ENCODE assay signal across 15 cellular contexts in genomic region chr7:69638674-69639073, GRCh38. TPM values are rescaled to one million over a fixed set of nuclear protein-coding genes. Genes with fewer than 3 reads are reported as not detected.
DNase-seq lines count a peak whose midpoint lies in the region; ATAC-seq and TF ChIP-seq lines count a peak whose summit lies in the region.
"Had no signal": no experiment of that assay in that cellular context is flagged by ENCODE, and none has a peak within 500 bp of the region (broad histone marks: within the 10 kb centered on the region; RNA-seq: fewer than 3 reads in every experiment).

No MANE protein-coding gene starts in this region.

- H3K4me1 Mint-ChIP-seq in GM23338: peaks cover 55% of the 10 kb centered on the region
- H3K4me1 Mint-ChIP-seq: CD14-positive monocyte had no signal

- peaks cover 5% of the 10 kb centered on the region; the same call in 1 of the 2 replicates for H4K20me1 ChIP-seq in GM23338 (replicated peaks; ENCODE audit: insufficient read depth)
- H4K20me1 ChIP-seq in OCI-LY1 (ENCODE audit: insufficient read depth, low read length): no peaks in the 10 kb centered on the region

- H2AFZ ChIP-seq in GM23338 (no peak overlapping the region), OCI-LY1 (ENCODE audit: low read length) (no peak overlapping the region)

- H3F3A ChIP-seq in GM23338 (replicated peaks; ENCODE audit: low read depth) (no peaks in the 10 kb centered on the region), OCI-LY1 (ENCODE audit: insufficient read depth, low read length) (no peaks in the 10 kb centered on the region)

- no peaks in the 10 kb centered on the region for H3K36me3 Mint-ChIP-seq in GM23338 (ENCODE audit: low read depth)
- H3K36me3 Mint-ChIP-seq: CD14-positive monocyte; CD8-positive, alpha-beta T cell had no signal

- peak; percentile 21 for DNase-seq in DMS53 (lab: John Stamatoyannopoulos, UW)
- DNase-seq in DMS53 treated with DMSO at 0.1 percent for 48 hours (lab: John Stamatoyannopoulos, UW; ENCODE audit: unreplicated experiment): no peak
- DNase-seq in GM23338 (ENCODE audit: low spot score): peak; percentile 40
- DNase-seq in NCI-H146 (lab: John Stamatoyannopoulos, UW): peak; percentile 80
- no peak for DNase-seq in activated CD8-positive, alpha-beta memory T cell treated with anti-CD3 and anti-CD28 coated beads, Interleukin-2, amount 50 U/mL, for 4 hours
- DNase-seq: CD8-positive, alpha-beta T cell; COR-L47; DMS153; Karpas-422 had no signal

- H3K9me2 ChIP-seq in GM23338 (ENCODE audit: insufficient read depth) (no peaks in the 10 kb centered on the region), OCI-LY1 (ENCODE audit: low read depth, low read length) (no peaks in the 10 kb centered on the region)

- ATAC-seq in GM23338 (peak; percentile 73), HG02623 (IDR thresholded peaks at IDR 0.05; ENCODE audit: unreplicated experiment) (no peak)
- ATAC-seq: CD8-positive, alpha-beta T cell; K562 had no signal

- H3K9ac ChIP-seq in OCI-LY1 (ENCODE audit: low read length): peak overlapping the region; percentile 2; the same call in 1 of the 2 replicates

- no peak overlapping the region for H3K27ac Mint-ChIP-seq in GM23338
- H3K27ac Mint-ChIP-seq: CD14-positive monocyte; CD8-positive, alpha-beta T cell had no signal

- no peaks in the 10 kb centered on the region for H3K9me3 Mint-ChIP-seq in GM23338
- H3K9me3 Mint-ChIP-seq: CD14-positive monocyte; CD8-positive, alpha-beta T cell had no signal

- peaks cover 33% of the 10 kb centered on the region for H3K4me1 ChIP-seq in GM23338 (ENCODE audit: insufficient read depth)
- H3K4me1 ChIP-seq in OCI-LY1 (ENCODE audit: insufficient read depth, low read length, severe bottlenecking): peaks cover 78% of the 10 kb centered on the region

- H3K9me3 ChIP-seq in OCI-LY1 (ENCODE audit: low read length): no peaks in the 10 kb centered on the region

- H3K79me2 ChIP-seq in GM23338 (replicated peaks; ENCODE audit: insufficient read depth) (0 out of 2 replicates have a peak, but pooled peaks cover 5% of the 10 kb centered on the region), OCI-LY1 (ENCODE audit: insufficient read depth, low read length) (peaks cover 98% of the 10 kb centered on the region)

- H3K27me3 ChIP-seq in GM23338 (ENCODE audit: insufficient read depth) (no peaks in the 10 kb centered on the region), OCI-LY1 (ENCODE audit: insufficient read depth, low read length) (no peaks in the 10 kb centered on the region)

- H3K27ac ChIP-seq in GM23338 (ENCODE audit: low read depth): no peak overlapping the region
- H3K27ac ChIP-seq in OCI-LY1 (ENCODE audit: low read depth, low read length, poor library complexity, severe bottlenecking): peak overlapping the region; percentile 81
- H3K27ac ChIP-seq: 22Rv1, HL-60 had no signal

- TF ChIP-seq CTCF in GM23338 (conservative IDR thresholded peaks at IDR 0.05; ENCODE audit: low read depth in 2 of 2) (no peak), OCI-LY1 (IDR thresholded peaks at IDR 0.05; ENCODE audit: low read length) (no peak)

- H3K36me3 ChIP-seq in GM23338 (ENCODE audit: insufficient read depth): no peaks in the 10 kb centered on the region
- H3K36me3 ChIP-seq in OCI-LY1 (ENCODE audit: insufficient read depth, low read length): no peaks in the 10 kb centered on the region

- no peaks in the 10 kb centered on the region for H3K27me3 Mint-ChIP-seq in GM23338 (ENCODE audit: insufficient read depth, low read depth, poor library complexity)

- peak overlapping the region; percentile 35; the same call in 1 of the 2 replicates for H3K4me2 ChIP-seq in GM23338
- peak overlapping the region; percentile 41; the same call in 1 of the 2 replicates for H3K4me2 ChIP-seq in OCI-LY1 (ENCODE audit: low read length)

- no peak overlapping the region for H3K4me3 Mint-ChIP-seq in GM23338
- H3K4me3 Mint-ChIP-seq: CD14-positive monocyte; CD8-positive, alpha-beta T cell had no signal

- no peak overlapping the region for H3K4me3 ChIP-seq in GM23338
- H3K4me3 ChIP-seq in OCI-LY1 (ENCODE audit: low read depth, low read length, poor library complexity, severe bottlenecking): no peak overlapping the region
- H3K4me3 ChIP-seq: K562 had no signal

TF ChIP-seq in GM23338, 12 proteins besides CTCF, POLR2A, EP300 and RAD21 (continues in another document):
- TF ChIP-seq EZH2phosphoT487 (IDR thresholded peaks at IDR 0.05; ENCODE audit: unreplicated experiment) (no peak), JUNB (IDR thresholded peaks at IDR 0.05; ENCODE audit: unreplicated experiment) (no peak), NANOG (IDR thresholded peaks at IDR 0.05; ENCODE audit: borderline replicate concordance) (no peak), CREB1 (CRISPR knock-in tag; IDR thresholded peaks at IDR 0.05; ENCODE audit: low read depth) (no peak), EZH2 (IDR thresholded peaks at IDR 0.05; ENCODE audit: low read depth, unreplicated experiment) (no peak), ZNF462 (CRISPR knock-in tag; IDR thresholded peaks at IDR 0.05) (no peak), ZNF331 (CRISPR knock-in tag; IDR thresholded peaks at IDR 0.05; ENCODE audit: low read depth) (no peak), ZNF114 (CRISPR knock-in tag; IDR thresholded peaks at IDR 0.05) (no peak), ETS1 (IDR thresholded peaks at IDR 0.05) (no peak), POLR2AphosphoS5 (IDR thresholded peaks at IDR 0.05; ENCODE audit: low read depth) (no peak), STAT1 (IDR thresholded peaks at IDR 0.05; ENCODE audit: unreplicated experiment) (no peak)

RNA-seq across cellular contexts. Expression of gene AUTS2, which starts 40.4 kb away (rescaled TPM):
- 57.1 and 91.0 TPM in 2 replicates for total RNA-seq in GM23338 (2014; rRNA removed; shearing (Covaris generic))
- 32.0 and 36.6 TPM in 2 replicates for polyA plus RNA-seq in GM23338 (2016; fragmentation: Nextera tagmentation; extraction: Ambion mirVana)
- polyA plus RNA-seq: K562 had no signal

Comparison
In these comparisons a context has a peak if more than half of its experiments do, and no peak if none do; other contexts are left out.
1. DNase-seq: peak in DMS53 (single experiment), GM23338 (single experiment) and NCI-H146 (single experiment); none in DMS53 treated with DMSO at 0.1 percent for 48 hours (single experiment) and activated CD8-positive, alpha-beta memory T cell treated with anti-CD3 and anti-CD28 coated beads, Interleukin-2, amount 50 U/mL, for 4 hours (single experiment).